Comparison of ENCODE assay signal across 15 cellular contexts in genomic region chr3:115804722-115805121, GRCh38.
DNase-seq lines count a peak whose midpoint lies in the region; ATAC-seq and TF ChIP-seq lines count a peak whose summit lies in the region.
"Had no signal": no experiment of that assay in that cellular context is flagged by ENCODE, and none has a peak within 500 bp of the region (broad histone marks: within the 10 kb centered on the region; RNA-seq: fewer than 3 reads in every experiment).

No MANE protein-coding gene starts in this region.

- 31 to 39% (median 35%) methylated on average over 2 of the region's 2 CpGs for WGBS in psoas muscle, 3 donors

- TF ChIP-seq POLR2A in uterus (IDR thresholded peaks at IDR 0.05) = no peak

- no peak overlapping the region for H3K4me3 ChIP-seq in GM23338
- no peak overlapping the region for H3K4me3 ChIP-seq in fibroblast of pulmonary artery (replicated peaks; ENCODE audit: low read depth, low read length)
- no peak overlapping the region for H3K4me3 ChIP-seq in uterus
- no peak overlapping the region for H3K4me3 ChIP-seq in left lung
- H3K4me3 ChIP-seq in psoas muscle = no peak overlapping the region
- H3K4me3 ChIP-seq: neural progenitor cell, vagina had no signal

- H3K9me2 ChIP-seq in GM23338 (ENCODE audit: insufficient read depth) = peaks cover 6% of the 10 kb centered on the region; the same call in 1 of the 2 replicates

- H3K27me3 ChIP-seq in GM23338 (ENCODE audit: insufficient read depth) (no peaks in the 10 kb centered on the region), uterus (no peaks in the 10 kb centered on the region), left lung (no peaks in the 10 kb centered on the region), psoas muscle (ENCODE audit: insufficient read depth in 3 of 3, low read length in 2 of 3) (peaks cover 0 to 3% (median 0%) of the 10 kb centered on the region in 3 donors)
- H3K27me3 ChIP-seq: neural progenitor cell, vagina had no signal

- no peak for ATAC-seq in GM23338
- peak; percentile 23 for ATAC-seq in SK-N-SH treated with all-trans-retinoic acid at 6 μM for 48 hours
- ATAC-seq in left lung = no peak
- ATAC-seq in psoas muscle = no peak

- no peak overlapping the region for H3K4me2 ChIP-seq in GM23338
- H3K4me2 ChIP-seq: neural progenitor cell had no signal

- TF ChIP-seq CTCF in GM23338 (conservative IDR thresholded peaks at IDR 0.05; ENCODE audit: low read depth in 2 of 2) = no peak
- no peak for TF ChIP-seq CTCF in fibroblast of pulmonary artery (IDR thresholded peaks at IDR 0.05; ENCODE audit: low read length, missing control alignments)
- TF ChIP-seq CTCF in uterus (IDR thresholded peaks at IDR 0.05) = no peak
- TF ChIP-seq CTCF in left lung (IDR thresholded peaks at IDR 0.05) = no peak
- TF ChIP-seq CTCF in psoas muscle (IDR thresholded peaks at IDR 0.05) = no peak

- CTCF ChIA-PET in activated naive CD4-positive, alpha-beta T cell treated with anti-CD3 and anti-CD28 coated beads for 36 hours (lab: Charles Lee) = interaction anchor here (0.7 kb wide), 1 partner anchor 619 kb away, joined by 3 read pairs; no protein-coding TSS in a partner anchor

- no peaks in the 10 kb centered on the region for H4K20me1 ChIP-seq in GM23338 (replicated peaks; ENCODE audit: insufficient read depth)

- peaks cover 4% of the 10 kb centered on the region; the same call in 2 of the 3 replicates for H3K9me3 Mint-ChIP-seq in GM23338
- H3K9me3 Mint-ChIP-seq in activated naive CD4-positive, alpha-beta T cell treated with anti-CD3 and anti-CD28 coated beads for 36 hours = no peaks in the 10 kb centered on the region

- H2AFZ ChIP-seq in GM23338 = no peak overlapping the region
- H2AFZ ChIP-seq: neural progenitor cell had no signal

- H3K4me1 ChIP-seq in GM23338 (ENCODE audit: insufficient read depth) (peaks cover 41% of the 10 kb centered on the region), uterus (no peaks in the 10 kb centered on the region), left lung (no peaks in the 10 kb centered on the region), psoas muscle (no peaks in the 10 kb centered on the region)
- H3K4me1 ChIP-seq: neural progenitor cell, vagina had no signal

- intact Hi-C loops in uterus (cut with DNase I; ENCODE audit: low total_unique reads) = no loop called here
- intact Hi-C loops in activated naive CD4-positive, alpha-beta T cell treated with anti-CD3 and anti-CD28 coated beads for 36 hours (cut with micrococcal nuclease) = no loop called here
- intact Hi-C loops in left lung (cut with DNase I) = no loop called here
- intact Hi-C loops in psoas muscle (cut with DNase I) = no loop called here

- H3K27me3 Mint-ChIP-seq in GM23338 (ENCODE audit: insufficient read depth, low read depth, poor library complexity) = peaks cover 3% of the 10 kb centered on the region
- H3K27me3 Mint-ChIP-seq in activated naive CD4-positive, alpha-beta T cell treated with anti-CD3 and anti-CD28 coated beads for 36 hours (ENCODE audit: low read depth) = peaks cover 23% of the 10 kb centered on the region

- H3K4me1 Mint-ChIP-seq in GM23338 = peaks cover 46% of the 10 kb centered on the region
- peaks cover 3% of the 10 kb centered on the region for H3K4me1 Mint-ChIP-seq in activated naive CD4-positive, alpha-beta T cell treated with anti-CD3 and anti-CD28 coated beads for 36 hours (ENCODE audit: low read depth)
- H3K4me1 Mint-ChIP-seq: B cell had no signal

- H3K4me3 Mint-ChIP-seq in GM23338 = no peak overlapping the region
- no peak overlapping the region for H3K4me3 Mint-ChIP-seq in activated naive CD4-positive, alpha-beta T cell treated with anti-CD3 and anti-CD28 coated beads for 36 hours
- H3K4me3 Mint-ChIP-seq: B cell, H9, neural progenitor cell had no signal

- H3K9me3 ChIP-seq in uterus = no peaks in the 10 kb centered on the region
- no peaks in the 10 kb centered on the region for H3K9me3 ChIP-seq in left lung
- no peaks in the 10 kb centered on the region for H3K9me3 ChIP-seq in psoas muscle
- H3K9me3 ChIP-seq: vagina had no signal

- DNase-seq in A172 (ENCODE audit: low spot score) (peak; percentile 90), GM23338 (ENCODE audit: low spot score) (no peak), fibroblast of pulmonary artery (ENCODE audit: low read depth) (peak; percentile 92), uterus (no peak), left lung (no peak), psoas muscle (no peak)
- no peak for DNase-seq in activated naive CD4-positive, alpha-beta T cell treated with anti-CD3 and anti-CD28 coated beads for 36 hours
- DNase-seq: activated CD4-positive, alpha-beta T cell treated with anti-CD3 and anti-CD28 coated beads, Interleukin-2, amount 50 U/mL, for 48 hours; H9; head of caudate nucleus; NCI-H2081 had no signal

- no peaks in the 10 kb centered on the region for H3F3A ChIP-seq in GM23338 (replicated peaks; ENCODE audit: low read depth)

- no peaks in the 10 kb centered on the region for H3K79me2 ChIP-seq in GM23338 (replicated peaks; ENCODE audit: insufficient read depth)

- H3K36me3 ChIP-seq in GM23338 (ENCODE audit: insufficient read depth) (no peaks in the 10 kb centered on the region), uterus (no peaks in the 10 kb centered on the region), left lung (no peaks in the 10 kb centered on the region), psoas muscle (ENCODE audit: insufficient read depth in 1 of 2, low read depth in 1 of 2) (no peaks in the 10 kb centered on the region)
- H3K36me3 ChIP-seq: neural progenitor cell, vagina had no signal

- peaks cover 5% of the 10 kb centered on the region; the same call in 2 of the 3 replicates for H3K36me3 Mint-ChIP-seq in GM23338 (ENCODE audit: low read depth)
- no peaks in the 10 kb centered on the region for H3K36me3 Mint-ChIP-seq in activated naive CD4-positive, alpha-beta T cell treated with anti-CD3 and anti-CD28 coated beads for 36 hours (ENCODE audit: low read depth)

- peak overlapping the region; percentile 83 for H3K27ac Mint-ChIP-seq in GM23338
- no peak overlapping the region for H3K27ac Mint-ChIP-seq in activated naive CD4-positive, alpha-beta T cell treated with anti-CD3 and anti-CD28 coated beads for 36 hours
- H3K27ac Mint-ChIP-seq: B cell, H9, neural progenitor cell had no signal

- H3K27ac ChIP-seq in GM23338 (ENCODE audit: low read depth) (peak overlapping the region; percentile 29; the same call in 1 of the 2 replicates), uterus (no peak overlapping the region), left lung (no peak overlapping the region), psoas muscle (no peak overlapping the region)
- H3K27ac ChIP-seq: neural progenitor cell, vagina had no signal

TF ChIP-seq in GM23338, 12 proteins besides CTCF, POLR2A, EP300 and RAD21 (continues in another document):
- TF ChIP-seq ETS1 (IDR thresholded peaks at IDR 0.05) (no peak), STAT1 (IDR thresholded peaks at IDR 0.05; ENCODE audit: unreplicated experiment) (no peak), EZH2phosphoT487 (IDR thresholded peaks at IDR 0.05; ENCODE audit: unreplicated experiment) (no peak), ZNF331 (CRISPR knock-in tag; IDR thresholded peaks at IDR 0.05; ENCODE audit: low read depth) (no peak), EZH2 (IDR thresholded peaks at IDR 0.05; ENCODE audit: low read depth, unreplicated experiment) (no peak), ZNF114 (CRISPR knock-in tag; IDR thresholded peaks at IDR 0.05) (no peak), POLR2AphosphoS5 (IDR thresholded peaks at IDR 0.05; ENCODE audit: low read depth) (no peak), JUNB (IDR thresholded peaks at IDR 0.05; ENCODE audit: unreplicated experiment) (no peak)

TF ChIP-seq in SK-N-SH treated with all-trans-retinoic acid at 6 μM for 48 hours, 23 proteins besides CTCF, POLR2A, EP300 and RAD21:
- TF ChIP-seq ZNF70 (CRISPR knock-in tag; IDR thresholded peaks at IDR 0.05) = no peak
- peak; percentile 53; the same call in 1 of the 2 replicates for TF ChIP-seq ZC3H10 (CRISPR knock-in tag; IDR thresholded peaks at IDR 0.05)
- TF ChIP-seq ISL1 (CRISPR knock-in tag; IDR thresholded peaks at IDR 0.05) = peak; percentile 59

Comparison
In these comparisons a context has a peak if more than half of its experiments do, and no peak if none do; other contexts are left out.
1. DNase-seq: peak in A172 (single experiment) and fibroblast of pulmonary artery (single experiment); none in GM23338 (single experiment), uterus (0 of 2), activated naive CD4-positive, alpha-beta T cell treated with anti-CD3 and anti-CD28 coated beads for 36 hours (single experiment), left lung (0 of 2) and psoas muscle (0 of 2).